ENCODE assay signal across 37 cellular contexts in genomic region chr17:61738249-61738648, GRCh38.
DNase-seq lines count a peak whose midpoint lies in the region; ATAC-seq, FAIRE-seq and TF ChIP-seq lines count a peak whose summit lies in the region.
"Had no signal": no experiment of that assay in that cellular context is flagged by ENCODE, and none has a peak within 500 bp of the region (broad histone marks: within the 10 kb centered on the region; RNA-seq: fewer than 3 reads in every experiment).

No MANE protein-coding gene starts in this region.

- H3K27me3 ChIP-seq in GM12878 (replicated peaks in 1 of 2; ENCODE audit: control insufficient read depth in 2 of 2, insufficient read depth in 2 of 2, low read length in 1 of 2) (no peaks in the 10 kb centered on the region), K562 (ENCODE audit: control insufficient read depth in 2 of 2, insufficient read depth in 2 of 2, low read length in 2 of 2) (no peaks in the 10 kb centered on the region), hepatocyte (no peaks in the 10 kb centered on the region)
- H3K27me3 ChIP-seq: BE2C; BLaER1; BLaER1 treated with 17β-estradiol and CSF1 and Interleukin-3, amounts not matched to agents 10 nM and 100 nM had no signal

- peaks cover 43% of the 10 kb centered on the region for H3K36me3 Mint-ChIP-seq in type B pancreatic cell

- H3K9ac ChIP-seq in GM12878 (ENCODE audit: control insufficient read depth, insufficient read depth, low read length) (no peak overlapping the region), K562 (ENCODE audit: insufficient read depth in 1 of 2, low read depth in 2 of 2, low read length in 2 of 2) (no peak overlapping the region)
- H3K9ac ChIP-seq: BLaER1; BLaER1 treated with 17β-estradiol and CSF1 and Interleukin-3, amounts not matched to agents 10 nM and 100 nM had no signal

- peaks cover 7% of the 10 kb centered on the region for H3K9me3 Mint-ChIP-seq in type B pancreatic cell

- DNase-seq in GM12891 (ENCODE audit: insufficient read length, low spot score) (no peak), GM12878 (ENCODE audit: low read depth, low spot score) (no peak), K562 (ENCODE audit: extremely low read depth in 1 of 4, low spot score in 3 of 4) (no peak), hepatocyte (ENCODE audit: low spot score) (no peak), type B pancreatic cell (ENCODE audit: extremely low spot score, unreplicated experiment) (no peak), GM13977 (ENCODE audit: low spot score) (no peak)
- no peak for DNase-seq in stimulated activated CD4-positive, alpha-beta T cell treated with anti-CD3 and anti-CD28 coated beads, Interleukin-4, amount 100 ng/mL, for 1 hour
- DNase-seq: 8988T; ACHN; AML-193; BE2C; C1 segment of cervical spinal cord; Caco-2; Calu3; CD4-positive, alpha-beta memory T cell; CD4-positive, alpha-beta T cell; CD4-positive, CD25-positive, alpha-beta regulatory T cell; CD8-positive, alpha-beta memory T cell; CD8-positive, alpha-beta T cell; COR-L47; DMS 273 treated with DMSO at 0.1 percent for 48 hours; DMS153; DMS53; DMS79; DMS79 treated with DMSO at 0.1 percent for 48 hours; DND-41; EL had no signal

- H3K27ac Mint-ChIP-seq in type B pancreatic cell: no peak overlapping the region
- H3K27ac Mint-ChIP-seq: B cell; CD14-positive monocyte; CD4-positive, alpha-beta memory T cell; CD4-positive, alpha-beta T cell; CD4-positive, CD25-positive, alpha-beta regulatory T cell; CD8-positive, alpha-beta T cell had no signal

- no peaks in the 10 kb centered on the region; a peak in 1 of 4 replicates for H3K36me3 ChIP-seq in GM12878 (ENCODE audit: control insufficient read depth in 2 of 2, insufficient read depth in 2 of 2, low read length in 1 of 2)
- H3K36me3 ChIP-seq in K562 (ENCODE audit: control insufficient read depth, insufficient read depth, low read length): peaks cover 5% of the 10 kb centered on the region
- H3K36me3 ChIP-seq in hepatocyte (replicated peaks; ENCODE audit: insufficient read depth, low read depth): no peaks in the 10 kb centered on the region
- H3K36me3 ChIP-seq: BE2C had no signal

- FAIRE-seq in GM12891 (lab: Jason Lieb, UNC) (peak; percentile 31), GM12878 (lab: Jason Lieb, UNC) (peak; percentile 44), K562 (lab: Jason Lieb, UNC) (no peak)
- FAIRE-seq: A204.1, D721Med had no signal

- no peaks in the 10 kb centered on the region for H3K9me2 ChIP-seq in hepatocyte (replicated peaks; ENCODE audit: insufficient read depth)

- H4K20me1 ChIP-seq in GM12878 (ENCODE audit: control insufficient read depth, insufficient read depth): no peaks in the 10 kb centered on the region
- no peaks in the 10 kb centered on the region for H4K20me1 ChIP-seq in K562 (replicated peaks; ENCODE audit: control insufficient read depth, insufficient read depth, low read length)
- no peaks in the 10 kb centered on the region for H4K20me1 ChIP-seq in hepatocyte (ENCODE audit: insufficient read depth, poor library complexity, severe bottlenecking)
- H4K20me1 ChIP-seq: BLaER1; BLaER1 treated with 17β-estradiol and CSF1 and Interleukin-3, amounts not matched to agents 10 nM and 100 nM had no signal

- in situ Hi-C loops in GM12878 (cut with MboI) (no loop called here), K562 (cut with MboI) (no loop called here), GM13977 (cut with MboI; ENCODE audit: low pct_unique_long_range_greater_than_20kb, low sequenced_read_pairs, unreplicated experiment) (no loop called here)

- no peak overlapping the region for H3K27ac ChIP-seq in GM12878 (ENCODE audit: control insufficient read depth, insufficient read depth)
- no peak overlapping the region for H3K27ac ChIP-seq in K562 (ENCODE audit: extremely low read depth, low read depth, low read length)
- H3K27ac ChIP-seq in hepatocyte: no peak overlapping the region
- H3K27ac ChIP-seq: 22Rv1; A549; BLaER1; BLaER1 treated with 17β-estradiol and CSF1 and Interleukin-3, amounts not matched to agents 10 nM and 100 nM; C4-2B had no signal

- H3K4me1 Mint-ChIP-seq in type B pancreatic cell (ENCODE audit: unreplicated experiment): no peaks in the 10 kb centered on the region
- H3K4me1 Mint-ChIP-seq: B cell; CD14-positive monocyte; CD4-positive, alpha-beta memory T cell; CD4-positive, CD25-positive, alpha-beta regulatory T cell; CD8-positive, alpha-beta memory T cell had no signal

- H2AFZ ChIP-seq in GM12878 (ENCODE audit: control insufficient read depth, low read depth, low read length): no peak overlapping the region
- no peak overlapping the region for H2AFZ ChIP-seq in K562 (ENCODE audit: low read depth, low read length)
- no peak overlapping the region for H2AFZ ChIP-seq in hepatocyte

- no peaks in the 10 kb centered on the region for H3K27me3 Mint-ChIP-seq in type B pancreatic cell
- H3K27me3 Mint-ChIP-seq: B cell; CD4-positive, alpha-beta memory T cell; CD4-positive, alpha-beta T cell; CD4-positive, CD25-positive, alpha-beta regulatory T cell; CD8-positive, alpha-beta memory T cell had no signal

- no peaks in the 10 kb centered on the region for H3K4me1 ChIP-seq in GM12878 (ENCODE audit: control insufficient read depth, insufficient read depth, low read length)
- H3K4me1 ChIP-seq in K562 (replicated peaks in 1 of 2; ENCODE audit: control insufficient read depth in 2 of 2, insufficient read depth in 2 of 2, low read length in 2 of 2): no peaks in the 10 kb centered on the region
- H3K4me1 ChIP-seq in hepatocyte (ENCODE audit: insufficient read depth): no peaks in the 10 kb centered on the region
- H3K4me1 ChIP-seq: A549; BE2C; BLaER1; BLaER1 treated with 17β-estradiol and CSF1 and Interleukin-3, amounts not matched to agents 10 nM and 100 nM; Caco-2 had no signal

- peaks cover 4% of the 10 kb centered on the region for H3K9me3 ChIP-seq in GM12878 (replicated peaks; ENCODE audit: control insufficient read depth, insufficient read depth, low read length)
- no peaks in the 10 kb centered on the region for H3K9me3 ChIP-seq in K562 (replicated peaks; ENCODE audit: control insufficient read depth, insufficient read depth, low read depth, low read length)
- no peaks in the 10 kb centered on the region for H3K9me3 ChIP-seq in hepatocyte (ENCODE audit: low read depth)
- H3K9me3 ChIP-seq: BE2C had no signal

- H3K4me2 ChIP-seq in GM12878 (ENCODE audit: control insufficient read depth, insufficient read depth): no peak overlapping the region
- no peak overlapping the region for H3K4me2 ChIP-seq in K562 (ENCODE audit: insufficient read depth, low read length)
- H3K4me2 ChIP-seq in hepatocyte: no peak overlapping the region
- H3K4me2 ChIP-seq: A549; BLaER1; BLaER1 treated with 17β-estradiol and CSF1 and Interleukin-3, amounts not matched to agents 10 nM and 100 nM had no signal

- ATAC-seq in GM12878: no peak
- ATAC-seq in K562: no peak
- ATAC-seq: A549; CD8-positive, alpha-beta T cell had no signal

- TF ChIP-seq POLR2A in GM12891 (IDR thresholded peaks at IDR 0.05; ENCODE audit: low read depth, low read length) (no peak), GM12878 (IDR thresholded peaks at IDR 0.05; ENCODE audit: low read depth, low read length) (no peak), K562 (conservative IDR thresholded peaks at IDR 0.05) (no peak)

- intact Hi-C loops in GM12878 (cut with micrococcal nuclease; ENCODE audit: unreplicated experiment) (no loop called here), K562 (cut with micrococcal nuclease) (no loop called here)

- no peaks in the 10 kb centered on the region for H3K9me1 ChIP-seq in K562 (ENCODE audit: control insufficient read depth, insufficient read depth, low read length)

- CTCF ChIA-PET in GM12878 (lab: Yijun Ruan, JAX) (interaction anchor here (0.6 to 0.8 kb wide), 2 partner anchors 17 to 108 kb away, joined by 3 read pairs; no protein-coding TSS in a partner anchor), K562 (lab: Yijun Ruan, JAX; ENCODE audit: low intra/inter-chr PET ratio) (no interaction called here)

- H3K4me3 ChIP-seq in GM12878 (no peak overlapping the region), K562 (no peak overlapping the region), hepatocyte (no peak overlapping the region)
- H3K4me3 ChIP-seq: A549; BLaER1; BLaER1 treated with 17β-estradiol and CSF1 and Interleukin-3, amounts not matched to agents 10 nM and 100 nM had no signal

- TF ChIP-seq RAD21 in GM12878 (IDR thresholded peaks at IDR 0.05; ENCODE audit: insufficient read depth, low read depth, low read length) (no peak), K562 (CRISPR knock-in tag; conservative IDR thresholded peaks at IDR 0.05 in 1 of 2, IDR thresholded peaks at IDR 0.05 in 1 of 2) (no peak)

- BruUV-seq in GM12878 (replicated peaks; lab: Mats Ljungman, UMichigan): no TSS peak
- no TSS peak for BruUV-seq in K562 (replicated peaks; lab: Mats Ljungman, UMichigan)

- POLR2A ChIA-PET in GM12878 (lab: Charles Lee) (no interaction called here), K562 (lab: Yijun Ruan, JAX) (no interaction called here)

- TF ChIP-seq CTCF in GM12878 (IDR thresholded peaks at IDR 0.05 in 2 of 3, conservative IDR thresholded peaks at IDR 0.05 in 1 of 3; ENCODE audit: control insufficient read depth in 2 of 3, extremely low read depth in 1 of 3, insufficient read depth in 1 of 3, low read depth in 3 of 3, low read length in 3 of 3) (no peak), K562 (IDR thresholded peaks at IDR 0.05 in 2 of 3, conservative IDR thresholded peaks at IDR 0.05 in 1 of 3; ENCODE audit: insufficient read depth in 2 of 3, low read depth in 1 of 3, low read length in 3 of 3) (no peak), subcutaneous adipose tissue (IDR thresholded peaks at IDR 0.05; ENCODE audit: low read depth) (peak; percentile 89), hepatocyte (IDR thresholded peaks at IDR 0.05; ENCODE audit: poor library complexity) (no peak), type B pancreatic cell (conservative IDR thresholded peaks at IDR 0.05) (no peak), GM13977 (IDR thresholded peaks at IDR 0.05; ENCODE audit: extremely low read depth, insufficient read depth, missing control alignments) (no peak)

- SMC1A ChIA-PET in GM12878 (lab: Charles Lee; ENCODE audit: uncharacterized antibody, unreplicated experiment): no interaction called here

- TF ChIP-seq EP300 in GM12878 (IDR thresholded peaks at IDR 0.05; ENCODE audit: borderline replicate concordance in 1 of 2, control insufficient read depth in 1 of 2, low read depth in 2 of 2, low read length in 2 of 2) (no peak), K562 (IDR thresholded peaks at IDR 0.05; ENCODE audit: low read length) (no peak)

- no peak overlapping the region for H3K4me3 Mint-ChIP-seq in type B pancreatic cell
- H3K4me3 Mint-ChIP-seq: B cell; CD14-positive monocyte; CD4-positive, alpha-beta memory T cell; CD4-positive, alpha-beta T cell; CD4-positive, CD25-positive, alpha-beta regulatory T cell; CD8-positive, alpha-beta memory T cell; CD8-positive, alpha-beta T cell had no signal

- RAD21 ChIA-PET in GM12878 (lab: Charles Lee; ENCODE audit: unreplicated experiment): no interaction called here

- H3K79me2 ChIP-seq in GM12878 (ENCODE audit: control insufficient read depth, insufficient read depth, low read length): no peaks in the 10 kb centered on the region
- H3K79me2 ChIP-seq in K562 (ENCODE audit: control insufficient read depth, insufficient read depth, low read length): no peaks in the 10 kb centered on the region
- no peaks in the 10 kb centered on the region for H3K79me2 ChIP-seq in hepatocyte

TF ChIP-seq in GM12878, 131 proteins besides CTCF, POLR2A, EP300 and RAD21 (continues in another document):
- TF ChIP-seq KDM1A (IDR thresholded peaks at IDR 0.05; ENCODE audit: borderline replicate concordance): no peak
